Comparison of ENCODE assay signal across 1 cellular context in genomic region chr10:64773357-64773756, GRCh38.
TF ChIP-seq lines count a peak whose summit lies in the region.

No MANE protein-coding gene starts in this region.

TF ChIP-seq in IMR-90, 13 proteins besides CTCF, POLR2A, EP300 and RAD21 (continued from another document):
- TF ChIP-seq SMC3 (IDR thresholded peaks at IDR 0.05; ENCODE audit: low read depth, low read length) (no peak), MAFK (IDR thresholded peaks at IDR 0.05; ENCODE audit: low read depth, low read length) (no peak), FOS (IDR thresholded peaks at IDR 0.05; ENCODE audit: low read depth, low read length) (no peak), BHLHE40 (IDR thresholded peaks at IDR 0.05; ENCODE audit: low read depth, low read length) (no peak), ELK1 (IDR thresholded peaks at IDR 0.05; ENCODE audit: borderline replicate concordance, low read depth, low read length) (no peak), CEBPB (IDR thresholded peaks at IDR 0.05; ENCODE audit: low read depth, low read length) (no peak), MAZ (IDR thresholded peaks at IDR 0.05; ENCODE audit: borderline replicate concordance, low read depth, low read length) (no peak), MXI1 (IDR thresholded peaks at IDR 0.05; ENCODE audit: borderline replicate concordance, low read depth, low read length) (no peak)
